In the genomic region with DNA sequence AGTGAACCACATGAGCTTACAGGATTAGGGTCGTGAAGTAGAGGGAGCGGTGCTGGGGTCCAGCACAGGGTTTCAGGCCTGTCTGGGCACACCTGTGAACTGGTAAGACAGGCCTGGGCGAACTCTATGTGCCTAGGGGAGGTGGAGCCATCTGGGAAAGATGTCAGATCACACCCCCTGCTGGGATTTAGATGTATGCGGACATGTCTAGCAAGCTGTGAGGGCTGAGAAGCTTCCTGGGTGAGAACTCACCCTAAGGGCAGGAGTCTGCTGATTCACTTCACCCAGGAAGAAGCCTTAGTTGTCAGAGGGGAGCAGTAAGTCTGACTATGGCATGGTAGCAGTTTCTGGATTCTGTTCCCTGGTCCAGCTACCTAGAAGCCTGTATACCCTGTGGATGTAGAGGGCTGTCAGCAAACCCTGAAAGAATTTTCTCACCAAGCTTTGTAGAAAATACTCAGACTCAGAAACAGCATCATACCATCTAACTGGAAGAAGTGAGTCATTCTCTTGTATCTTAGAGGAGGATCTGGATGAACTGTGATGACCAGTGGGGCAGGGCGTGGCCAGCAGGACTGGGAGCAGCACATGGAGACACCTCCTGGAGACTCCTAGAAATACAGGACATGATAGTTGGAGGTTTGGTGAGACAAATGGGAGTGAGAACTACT, we compare ENCODE assay signal across 8 cellular contexts. TPM values are rescaled to one million over a fixed set of nuclear protein-coding genes. Genes with fewer than 3 reads are reported as not detected.
DNase-seq lines count a peak whose midpoint lies in the region; ATAC-seq lines count a peak whose summit lies in the region.

No MANE protein-coding gene starts in this region.

- H3K36me3 Mint-ChIP-seq in activated T-helper 17 cell treated with anti-CD3 and anti-CD28 coated beads, Interleukin-2, amount 50 U/mL, for 72 hours (ENCODE audit: low read depth), result no peaks in the 10 kb centered on the region

- no peak overlapping the region for H3K4me3 ChIP-seq in skeletal muscle satellite cell (ENCODE audit: low read length)

- H3K9ac ChIP-seq in skeletal muscle satellite cell (ENCODE audit: low read depth, low read length), result peak overlapping the region; percentile 48

- ATAC-seq in activated T-helper 17 cell treated with anti-CD3 and anti-CD28 coated beads, Interleukin-2, amount 50 U/mL, for 72 hours (replicated peaks), result peak; percentile 85
- ATAC-seq in left cardiac atrium (peak; percentile 68 to 93), GM19452 (IDR thresholded peaks at IDR 0.05; ENCODE audit: unreplicated experiment) (no peak), HG03139 (IDR thresholded peaks at IDR 0.05; ENCODE audit: unreplicated experiment) (no peak)

- H3K4me1 Mint-ChIP-seq in activated T-helper 17 cell treated with anti-CD3 and anti-CD28 coated beads, Interleukin-2, amount 50 U/mL, for 72 hours, result no peaks in the 10 kb centered on the region

- intact Hi-C loops in left cardiac atrium (cut with DNase I), result loop anchor here (5.0 to 10.0 kb wide), 3 partner anchors 139 to 829 kb away; a partner anchor contains a TSS

- H3K4me3 Mint-ChIP-seq in activated T-helper 17 cell treated with anti-CD3 and anti-CD28 coated beads, Interleukin-2, amount 50 U/mL, for 72 hours, result no peak overlapping the region

- peaks cover 11% of the 10 kb centered on the region for H3K4me1 ChIP-seq in skeletal muscle satellite cell (ENCODE audit: control insufficient read depth, insufficient read depth, low read length)

- DNase-seq in 8988T (peak; percentile 81), GM04504 (ENCODE audit: low read depth) (peak; percentile 92), NCI-H2171 treated with DMSO at 0.1 percent for 48 hours (lab: John Stamatoyannopoulos, UW) (peak; percentile 77), left cardiac atrium (peak; percentile 82)

- no peaks in the 10 kb centered on the region for H3K9me3 Mint-ChIP-seq in activated T-helper 17 cell treated with anti-CD3 and anti-CD28 coated beads, Interleukin-2, amount 50 U/mL, for 72 hours

- H3K9me3 ChIP-seq in skeletal muscle satellite cell (replicated peaks; ENCODE audit: low read length), result no peaks in the 10 kb centered on the region

- H3K36me3 ChIP-seq in skeletal muscle satellite cell (ENCODE audit: insufficient read depth, low read length), result no peaks in the 10 kb centered on the region

- H3K4me2 ChIP-seq in skeletal muscle satellite cell (ENCODE audit: low read length), result peak overlapping the region; percentile 44

- H3K27me3 Mint-ChIP-seq in activated T-helper 17 cell treated with anti-CD3 and anti-CD28 coated beads, Interleukin-2, amount 50 U/mL, for 72 hours, result peaks cover 4% of the 10 kb centered on the region

- H3K27me3 ChIP-seq in skeletal muscle satellite cell (ENCODE audit: control insufficient read depth, insufficient read depth, low read length), result no peaks in the 10 kb centered on the region

- H3K27ac Mint-ChIP-seq in activated T-helper 17 cell treated with anti-CD3 and anti-CD28 coated beads, Interleukin-2, amount 50 U/mL, for 72 hours, result peak overlapping the region; percentile 31

RNA-seq across cellular contexts. Expression of a gene that starts 11.2 kb away (rescaled TPM):
- total RNA-seq in activated T-helper 17 cell treated with anti-CD3 and anti-CD28 coated beads, Interleukin-2, amount 50 U/mL, for 72 hours, result 1 to 10 TPM in 1 of 2 donors, under 1 TPM in 1; 0.26 to 3.9 TPM
- 10 to 100 TPM; 27.3 to 30.2 TPM for total RNA-seq in left cardiac atrium
- 85.8 and 122 TPM in 2 replicates for total RNA-seq in skeletal muscle satellite cell (2012; rRNA removed)

Comparison
In these comparisons a context has a peak if more than half of its experiments do, and no peak if none do; other contexts are left out.
1. ATAC-seq: peak in activated T-helper 17 cell treated with anti-CD3 and anti-CD28 coated beads, Interleukin-2, amount 50 U/mL, for 72 hours (single experiment) and left cardiac atrium (2 of 2); none in GM19452 (single experiment) and HG03139 (single experiment).
2. RNA of a gene that starts 11.2 kb away (total RNA-seq): 27.3 to 30.2 TPM in left cardiac atrium; 0.26 to 3.9 TPM in activated T-helper 17 cell treated with anti-CD3 and anti-CD28 coated beads, Interleukin-2, amount 50 U/mL, for 72 hours; every median in the first group is over 4 times any median in the second.
3. Peak in every context shown above with its lines, with median percentiles within 50 percentile points of each other: DNase-seq.